9 cellular contexts compared by ENCODE assay signal in genomic region chrX:23552289-23552688, GRCh38.
"Had no signal": no experiment of that assay in that cellular context is flagged by ENCODE, and none has a peak within 500 bp of the region (broad histone marks: within the 10 kb centered on the region; RNA-seq: fewer than 3 reads in every experiment).

No MANE protein-coding gene starts in this region.

- DNase-seq: GM23248, GOT3, H7, HFFc6, IMR-90 had no signal

- H3K27ac Mint-ChIP-seq: HFFc6 had no signal

- H3K27ac ChIP-seq: GM23248 had no signal

- H3K4me3 Mint-ChIP-seq: HFFc6 had no signal

- H3K4me1 ChIP-seq: HAP-1 had no signal

- FAIRE-seq: HTR-8/SVneo, K562 had no signal

- H3K36me3 ChIP-seq: HAP-1 had no signal

- H3K9ac ChIP-seq: GM23248 had no signal

- H2AFZ ChIP-seq: GM23248 had no signal

- H3K9me3 Mint-ChIP-seq: HFFc6 had no signal

- ATAC-seq: HCT116, K562 had no signal

- H3K9me3 ChIP-seq: HAP-1 had no signal

- H3K4me3 ChIP-seq: GM23248, HAP-1, K562 had no signal
